8 cellular contexts compared by ENCODE assay signal in the genomic region with DNA sequence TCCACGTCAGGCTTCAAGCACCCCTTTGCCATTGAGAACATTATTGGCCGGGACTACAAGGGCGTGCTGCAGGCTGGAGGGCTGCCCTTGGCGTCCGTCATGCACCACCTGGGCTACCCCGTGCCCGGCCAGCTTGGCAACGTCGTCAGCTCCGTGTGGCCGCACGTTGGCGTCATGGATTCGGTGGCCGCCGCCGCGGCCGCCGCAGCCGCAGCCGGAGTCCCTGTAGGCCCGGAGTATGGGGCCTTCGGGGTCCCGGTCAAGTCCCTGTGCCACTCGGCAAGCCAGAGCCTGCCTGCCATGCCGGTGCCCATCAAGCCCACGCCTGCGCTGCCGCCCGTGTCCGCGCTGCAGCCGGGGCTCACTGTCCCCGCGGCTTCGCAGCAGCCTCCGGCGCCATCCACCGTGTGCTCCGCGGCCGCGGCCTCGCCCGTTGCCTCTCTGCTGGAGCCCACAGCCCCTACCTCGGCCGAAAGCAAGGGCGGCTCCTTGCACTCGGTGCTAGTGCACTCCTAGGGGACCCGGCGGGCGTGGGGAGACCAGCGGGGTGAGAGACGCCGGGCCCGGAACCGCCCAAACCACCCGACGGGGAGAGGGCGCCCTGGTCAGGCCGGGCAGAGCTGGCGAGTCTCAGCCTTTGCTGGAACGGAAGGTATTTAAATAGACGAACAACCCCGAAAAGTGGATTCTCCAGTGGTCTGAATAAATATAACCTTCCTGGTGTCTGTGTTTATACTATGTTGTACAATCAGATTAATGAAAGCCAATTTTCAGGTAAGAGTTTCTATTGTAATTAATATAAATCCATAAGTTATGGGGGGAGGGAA. TPM values are rescaled to one million over a fixed set of nuclear protein-coding genes. Genes with fewer than 3 reads are reported as not detected.
DNase-seq lines count a peak whose midpoint lies in the region; FAIRE-seq and TF ChIP-seq lines count a peak whose summit lies in the region.

No MANE protein-coding gene starts in this region.

- TF ChIP-seq POLR2A in adrenal gland (IDR thresholded peaks at IDR 0.05): no peak

- dilution Hi-C loops in keratinocyte (cut with MboI; ENCODE audit: extremely low pct_ligation_motif_present, low sequenced_read_pairs): no loop called here

- H3K27me3 Mint-ChIP-seq in activated naive CD8-positive, alpha-beta T cell: peaks cover 53% of the 10 kb centered on the region
- peaks cover 96% of the 10 kb centered on the region for H3K27me3 Mint-ChIP-seq in activated naive CD8-positive, alpha-beta T cell treated with anti-CD3 and anti-CD28 coated beads for 36 hours
- H3K27me3 Mint-ChIP-seq in activated CD4-positive, alpha-beta memory T cell treated with anti-CD3 and anti-CD28 coated beads for 36 hours: peaks cover 72% of the 10 kb centered on the region

- H3K79me2 ChIP-seq in keratinocyte (ENCODE audit: control insufficient read depth, insufficient read depth, low read length): no peaks in the 10 kb centered on the region
- no peaks in the 10 kb centered on the region for H3K79me2 ChIP-seq in MM.1S (ENCODE audit: low read length)

- H3F3A ChIP-seq in MM.1S (ENCODE audit: insufficient read depth, low read length): no peaks in the 10 kb centered on the region

- no peak overlapping the region for H3K9ac ChIP-seq in keratinocyte (ENCODE audit: control insufficient read depth, extremely low read depth, insufficient read depth, low read length)
- H3K9ac ChIP-seq in subcutaneous abdominal adipose tissue (ENCODE audit: low read length in 5 of 5): no peak overlapping the region
- H3K9ac ChIP-seq in MM.1S (ENCODE audit: low read length): no peak overlapping the region

- H3K4me2 ChIP-seq in keratinocyte (ENCODE audit: control insufficient read depth, extremely low read depth, insufficient read depth, low read depth, low read length) (peak overlapping the region; percentile 37), MM.1S (ENCODE audit: low read depth, low read length) (no peak overlapping the region)

- no peak for DNase-seq in activated naive CD8-positive, alpha-beta T cell treated with anti-CD3 and anti-CD28 coated beads for 36 hours
- no peak for DNase-seq in activated CD4-positive, alpha-beta memory T cell treated with anti-CD3 and anti-CD28 coated beads for 36 hours
- DNase-seq in keratinocyte (ENCODE audit: low read depth, low spot score): no peak
- no peak for DNase-seq in MM.1S
- DNase-seq in NAMALWA (ENCODE audit: low spot score): no peak
- DNase-seq in adrenal gland: no peak

- no peaks in the 10 kb centered on the region for H3K9me3 Mint-ChIP-seq in activated naive CD8-positive, alpha-beta T cell (ENCODE audit: low read depth)
- no peaks in the 10 kb centered on the region for H3K9me3 Mint-ChIP-seq in activated naive CD8-positive, alpha-beta T cell treated with anti-CD3 and anti-CD28 coated beads for 36 hours
- H3K9me3 Mint-ChIP-seq in activated CD4-positive, alpha-beta memory T cell treated with anti-CD3 and anti-CD28 coated beads for 36 hours: no peaks in the 10 kb centered on the region

- no peaks in the 10 kb centered on the region for H4K20me1 ChIP-seq in keratinocyte (ENCODE audit: control insufficient read depth, extremely low read depth, insufficient read depth, low read length)
- no peaks in the 10 kb centered on the region for H4K20me1 ChIP-seq in MM.1S (ENCODE audit: insufficient read depth, low read length)

- no peak overlapping the region for H3K27ac Mint-ChIP-seq in activated naive CD8-positive, alpha-beta T cell
- H3K27ac Mint-ChIP-seq in activated naive CD8-positive, alpha-beta T cell treated with anti-CD3 and anti-CD28 coated beads for 36 hours: no peak overlapping the region
- no peak overlapping the region for H3K27ac Mint-ChIP-seq in activated CD4-positive, alpha-beta memory T cell treated with anti-CD3 and anti-CD28 coated beads for 36 hours

- TF ChIP-seq CTCF in keratinocyte (optimal IDR thresholded peaks at IDR 0.05 in 1 of 3, IDR thresholded peaks at IDR 0.05 in 1 of 3, conservative IDR thresholded peaks at IDR 0.05 in 1 of 3; ENCODE audit: extremely low read depth in 1 of 3, insufficient read depth in 2 of 3, low read length in 3 of 3) (no peak), MM.1S (IDR thresholded peaks at IDR 0.05; ENCODE audit: low read length) (no peak), adrenal gland (IDR thresholded peaks at IDR 0.05) (no peak)

- H3K9me1 ChIP-seq in keratinocyte (ENCODE audit: control insufficient read depth, extremely low read depth, insufficient read depth, low read length): no peaks in the 10 kb centered on the region

- H3K27ac ChIP-seq in keratinocyte (ENCODE audit: control insufficient read depth, insufficient read depth, low read length) (no peak overlapping the region), subcutaneous abdominal adipose tissue (ENCODE audit: low read depth, low read length) (no peak overlapping the region), MM.1S (ENCODE audit: low read length) (no peak overlapping the region), adrenal gland (no peak overlapping the region)

- FAIRE-seq in keratinocyte (lab: Jason Lieb, UNC): no peak

- H3K36me3 Mint-ChIP-seq in activated naive CD8-positive, alpha-beta T cell: no peaks in the 10 kb centered on the region
- H3K36me3 Mint-ChIP-seq in activated naive CD8-positive, alpha-beta T cell treated with anti-CD3 and anti-CD28 coated beads for 36 hours: peaks cover 2% of the 10 kb centered on the region
- H3K36me3 Mint-ChIP-seq in activated CD4-positive, alpha-beta memory T cell treated with anti-CD3 and anti-CD28 coated beads for 36 hours: peaks cover 2% of the 10 kb centered on the region

- H3K4me1 ChIP-seq in keratinocyte (ENCODE audit: control insufficient read depth, extremely low read depth, insufficient read depth, low read length) (peaks cover 8% of the 10 kb centered on the region), subcutaneous abdominal adipose tissue (ENCODE audit: control insufficient read depth in 5 of 5, insufficient read depth in 5 of 5, low read length in 5 of 5) (peaks cover 0 to 57% (median 47%) of the 10 kb centered on the region in 5 donors), MM.1S (ENCODE audit: low read length) (no peaks in the 10 kb centered on the region), adrenal gland (replicated peaks in 1 of 2) (peaks cover 0 to 12% of the 10 kb centered on the region in 2 donors)

- H2AFZ ChIP-seq in keratinocyte (ENCODE audit: control insufficient read depth, low read length) (peak overlapping the region; percentile 6), MM.1S (ENCODE audit: low read length) (no peak overlapping the region)

- intact Hi-C loops in activated CD4-positive, alpha-beta memory T cell treated with anti-CD3 and anti-CD28 coated beads for 36 hours (cut with micrococcal nuclease): loop anchor here (1.0 to 5.0 kb wide), 2 partner anchors 8 to 132 kb away; no protein-coding TSS in a partner anchor
- intact Hi-C loops in adrenal gland (cut with DNase I): no loop called here

- H3K9me2 ChIP-seq in MM.1S (replicated peaks; ENCODE audit: insufficient read depth, low read length): no peaks in the 10 kb centered on the region

- no peaks in the 10 kb centered on the region for H3K36me3 ChIP-seq in keratinocyte (ENCODE audit: control insufficient read depth in 2 of 2, extremely low read depth in 1 of 2, insufficient read depth in 2 of 2, low read length in 2 of 2)
- no peaks in the 10 kb centered on the region for H3K36me3 ChIP-seq in subcutaneous abdominal adipose tissue (ENCODE audit: control insufficient read depth in 5 of 5, insufficient read depth in 5 of 5, low read length in 5 of 5)
- no peaks in the 10 kb centered on the region for H3K36me3 ChIP-seq in MM.1S (replicated peaks; ENCODE audit: insufficient read depth, low read length)
- H3K36me3 ChIP-seq in adrenal gland (replicated peaks in 1 of 2): no peaks in the 10 kb centered on the region

- CTCF ChIA-PET in activated CD4-positive, alpha-beta memory T cell treated with anti-CD3 and anti-CD28 coated beads for 36 hours (lab: Charles Lee): no interaction called here

- H3K4me3 ChIP-seq in keratinocyte (ENCODE audit: control insufficient read depth in 2 of 3, extremely low read depth in 1 of 3, insufficient read depth in 2 of 3, low read depth in 1 of 3, low read length in 3 of 3) (peak overlapping the region in 1 of 3 experiments; percentile 7), subcutaneous abdominal adipose tissue (ENCODE audit: low read depth in 1 of 5, low read length in 5 of 5) (peak overlapping the region in 4 of 5 donors; percentile 6 to 54 (median 37)), MM.1S (ENCODE audit: low read length) (no peak overlapping the region), adrenal gland (no peak overlapping the region)

- H3K27me3 ChIP-seq in keratinocyte (ENCODE audit: control insufficient read depth, extremely low read depth, insufficient read depth, low read length): peaks cover 80% of the 10 kb centered on the region
- H3K27me3 ChIP-seq in subcutaneous abdominal adipose tissue (ENCODE audit: control insufficient read depth in 5 of 5, insufficient read depth in 4 of 5, low read length in 5 of 5): peaks cover 65 to 90% (median 86%) of the 10 kb centered on the region in 5 donors
- H3K27me3 ChIP-seq in MM.1S (replicated peaks; ENCODE audit: insufficient read depth, low read length): no peaks in the 10 kb centered on the region
- H3K27me3 ChIP-seq in adrenal gland: peaks cover 95% of the 10 kb centered on the region

- peaks cover 36% of the 10 kb centered on the region for H3K4me1 Mint-ChIP-seq in activated naive CD8-positive, alpha-beta T cell (ENCODE audit: low read depth)
- H3K4me1 Mint-ChIP-seq in activated naive CD8-positive, alpha-beta T cell treated with anti-CD3 and anti-CD28 coated beads for 36 hours: peaks cover 36% of the 10 kb centered on the region
- peaks cover 33% of the 10 kb centered on the region for H3K4me1 Mint-ChIP-seq in activated CD4-positive, alpha-beta memory T cell treated with anti-CD3 and anti-CD28 coated beads for 36 hours (ENCODE audit: low read depth)

- H3K9me3 ChIP-seq in keratinocyte (ENCODE audit: control insufficient read depth, low read depth, low read length) (no peaks in the 10 kb centered on the region), subcutaneous abdominal adipose tissue (ENCODE audit: control insufficient read depth in 5 of 5, low read length in 5 of 5) (no peaks in the 10 kb centered on the region), MM.1S (replicated peaks; ENCODE audit: insufficient read depth, low read length) (no peaks in the 10 kb centered on the region), adrenal gland (replicated peaks in 1 of 3) (no peaks in the 10 kb centered on the region)

- POLR2A ChIA-PET in activated CD4-positive, alpha-beta memory T cell treated with anti-CD3 and anti-CD28 coated beads for 36 hours (lab: Charles Lee): no interaction called here

- 3 to 16% (median 3%) methylated on average over 7 to 66 of the region's 66 CpGs for WGBS in adrenal gland, 4 donors

- peak overlapping the region; percentile 67 for H3K4me3 Mint-ChIP-seq in activated naive CD8-positive, alpha-beta T cell
- no peak overlapping the region for H3K4me3 Mint-ChIP-seq in activated naive CD8-positive, alpha-beta T cell treated with anti-CD3 and anti-CD28 coated beads for 36 hours
- peak overlapping the region; percentile 16 for H3K4me3 Mint-ChIP-seq in activated CD4-positive, alpha-beta memory T cell treated with anti-CD3 and anti-CD28 coated beads for 36 hours

RNA-seq across cellular contexts. Expression of a gene that starts 1.2 kb away (rescaled TPM):
- total RNA-seq in activated naive CD8-positive, alpha-beta T cell treated with anti-CD3 and anti-CD28 coated beads for 36 hours: not detected
- not detected for total RNA-seq in activated CD4-positive, alpha-beta memory T cell treated with anti-CD3 and anti-CD28 coated beads for 36 hours
- polyA plus RNA-seq in keratinocyte (not detected in 3 replicates), adrenal gland (not detected)
- not detected for polyA plus RNA-seq in keratinocyte (2011; ENCODE audit: low read depth)
- polyA plus RNA-seq in keratinocyte (2011; cell fraction: cytosol; rRNA removed): not detected in 2 replicates
- polyA plus RNA-seq in keratinocyte (2011; cell fraction: nucleus; rRNA removed): not detected in 2 replicates
- polyA plus RNA-seq in keratinocyte (2012; ENCODE audit: low replicate concordance): not detected in 2 replicates
- not detected in 3 replicates for polyA minus RNA-seq in keratinocyte
- polyA minus RNA-seq in keratinocyte (2011; cell fraction: cytosol; rRNA and poly(A)+ RNA removed): not detected
- not detected in 2 replicates for polyA minus RNA-seq in keratinocyte (2011; cell fraction: nucleus; rRNA and poly(A)+ RNA removed)
- total RNA-seq in adrenal gland: not detected

Comparison
In these comparisons a context has a peak if more than half of its experiments do, and no peak if none do; other contexts are left out.
1. H3K4me3 ChIP-seq: peak in subcutaneous abdominal adipose tissue (4 of 5); none in MM.1S (single experiment) and adrenal gland (0 of 4).